20 cellular contexts compared by ENCODE assay signal in genomic region chr10:113476673-113477072, GRCh38.
"Had no signal": no experiment of that assay in that cellular context is flagged by ENCODE, and none has a peak within 500 bp of the region (broad histone marks: within the 10 kb centered on the region; RNA-seq: fewer than 3 reads in every experiment).

No MANE protein-coding gene starts in this region.

- H3K9me3 ChIP-seq: colonic mucosa had no signal

- H3K27me3 ChIP-seq: colonic mucosa, spleen, stomach, upper lobe of left lung had no signal

- H3K27ac ChIP-seq: colonic mucosa, left ventricle myocardium inferior, spleen, stomach had no signal

- H3K4me3 Mint-ChIP-seq: activated naive CD4-positive, alpha-beta T cell treated with anti-CD3 and anti-CD28 coated beads for 36 hours; activated naive CD8-positive, alpha-beta T cell treated with anti-CD3 and anti-CD28 coated beads, Interleukin-2, amount 50 U/mL, for 24 hours; natural killer cell had no signal

- ATAC-seq: activated naive CD8-positive, alpha-beta T cell treated with anti-CD3 and anti-CD28 coated beads, Interleukin-2, amount 50 U/mL, for 24 hours; natural killer cell had no signal

- H3K4me1 ChIP-seq: colonic mucosa, spleen had no signal

- DNase-seq: activated CD4-positive, alpha-beta T cell treated with anti-CD3 and anti-CD28 coated beads for 1 hour; activated CD4-positive, alpha-beta T cell treated with anti-CD3 and anti-CD28 coated beads, Interleukin-2, amount 50 U/mL, for 4 hours; activated naive CD4-positive, alpha-beta T cell treated with anti-CD3 and anti-CD28 coated beads for 36 hours; activated naive CD8-positive, alpha-beta T cell treated with anti-CD3 and anti-CD28 coated beads, Interleukin-2, amount 50 U/mL, for 24 hours; colonic mucosa; effector CD4-positive, alpha-beta T cell; esophagus squamous epithelium; foreskin fibroblast; glutamatergic neuron; left ventricle myocardium inferior; mesendoderm; natural killer cell; SK-N-SH; spleen; stimulated activated CD4-positive, alpha-beta T cell treated with anti-CD3 and anti-CD28 coated beads, Interleukin-1b, Interleukin-23, amount 100 ng/mL, for 48 hours; stomach; T-helper 1 cell; T1000; upper lobe of left lung had no signal

- H3K4me1 Mint-ChIP-seq: activated naive CD8-positive, alpha-beta T cell treated with anti-CD3 and anti-CD28 coated beads, Interleukin-2, amount 50 U/mL, for 24 hours; natural killer cell had no signal

- H3K4me3 ChIP-seq: colonic mucosa, esophagus squamous epithelium, spleen, stomach, upper lobe of left lung had no signal

- H3K27ac Mint-ChIP-seq: activated naive CD4-positive, alpha-beta T cell treated with anti-CD3 and anti-CD28 coated beads for 36 hours; activated naive CD8-positive, alpha-beta T cell treated with anti-CD3 and anti-CD28 coated beads, Interleukin-2, amount 50 U/mL, for 24 hours; activated T-helper 2 cell treated with anti-CD3 and anti-CD28 coated beads, Interferon-gamma antibody, Interleukin-2, Interleukin-4, amounts not matched to agents 10 μg/mL and 5 μg/mL and 100 μg/mL, durations not matched to agents 14 hours and 24 hours and 36 hours; natural killer cell had no signal

- H3K36me3 ChIP-seq: colonic mucosa, esophagus squamous epithelium, left ventricle myocardium inferior, spleen, stomach, upper lobe of left lung had no signal
